ENCODE assay signal across 18 cellular contexts in genomic region chr7:133529861-133530260, GRCh38.
DNase-seq lines count a peak whose midpoint lies in the region; ATAC-seq and TF ChIP-seq lines count a peak whose summit lies in the region.
"Had no signal": no experiment of that assay in that cellular context is flagged by ENCODE, and none has a peak within 500 bp of the region (broad histone marks: within the 10 kb centered on the region; RNA-seq: fewer than 3 reads in every experiment).

No MANE protein-coding gene starts in this region.

- no peaks in the 10 kb centered on the region for H3K9me2 ChIP-seq in Karpas-422 (replicated peaks; ENCODE audit: insufficient read depth, low read length)

- H3K4me2 ChIP-seq in Karpas-422 (ENCODE audit: low read depth, low read length, poor library complexity, severe bottlenecking), result no peak overlapping the region

- TF ChIP-seq CTCF in Panc1 (IDR thresholded peaks at IDR 0.05), result peak; percentile 13; the same call in 1 of the 2 replicates

- peaks cover 9% of the 10 kb centered on the region for H4K20me1 ChIP-seq in Karpas-422 (ENCODE audit: insufficient read depth, low read depth, low read length)

- no peak overlapping the region for H3K27ac ChIP-seq in Panc1 (ENCODE audit: low read length)
- no peak overlapping the region for H3K27ac ChIP-seq in Karpas-422 (ENCODE audit: low read length)
- H3K27ac ChIP-seq: breast epithelium, epithelial cell of prostate, parathyroid adenoma, uterus had no signal

- H3K27me3 ChIP-seq in Panc1 (ENCODE audit: control insufficient read depth, insufficient read depth, low read length) (no peaks in the 10 kb centered on the region), Karpas-422 (ENCODE audit: low read length) (no peaks in the 10 kb centered on the region)
- H3K27me3 ChIP-seq: breast epithelium, uterus had no signal

- H3K36me3 ChIP-seq in Panc1 (ENCODE audit: control insufficient read depth, insufficient read depth, low read length) (no peaks in the 10 kb centered on the region), Karpas-422 (ENCODE audit: insufficient read depth, low read length) (no peaks in the 10 kb centered on the region)
- H3K36me3 ChIP-seq: breast epithelium, uterus had no signal

- H3K9ac ChIP-seq in Karpas-422 (ENCODE audit: low read length), result no peak overlapping the region
- H3K9ac ChIP-seq: parathyroid adenoma had no signal

- peak; percentile 53 for ATAC-seq in Right ventricle myocardium superior (ENCODE audit: poor library complexity)
- ATAC-seq in Right ventricle myocardium inferior, result no peak
- ATAC-seq in Panc1, result no peak
- no peak for ATAC-seq in HG02852 (IDR thresholded peaks at IDR 0.05; ENCODE audit: unreplicated experiment)
- ATAC-seq in GM21528 (IDR thresholded peaks at IDR 0.05; ENCODE audit: low FRiP score, unreplicated experiment), result no peak
- ATAC-seq: left colon had no signal

- H3K4me1 ChIP-seq in Panc1 (ENCODE audit: control insufficient read depth, insufficient read depth, low read length) (no peaks in the 10 kb centered on the region), Karpas-422 (ENCODE audit: low read length) (no peaks in the 10 kb centered on the region)
- H3K4me1 ChIP-seq: breast epithelium, Caco-2, parathyroid adenoma, uterus had no signal

- H3K9me3 ChIP-seq in Panc1 (ENCODE audit: control insufficient read depth, insufficient read depth, low read depth, low read length) (no peaks in the 10 kb centered on the region), Karpas-422 (ENCODE audit: low read length) (no peaks in the 10 kb centered on the region)
- H3K9me3 ChIP-seq: breast epithelium, Caco-2, uterus had no signal

- H3K79me2 ChIP-seq in Karpas-422 (ENCODE audit: low read length), result no peaks in the 10 kb centered on the region
- H3K79me2 ChIP-seq: parathyroid adenoma had no signal

- POLR2A ChIA-PET in Panc1 (lab: Charles Lee), result no interaction called here

- DNase-seq in Right ventricle myocardium superior (no peak), Right ventricle myocardium inferior (ENCODE audit: missing footprints) (no peak), NCI-H1694 (lab: John Stamatoyannopoulos, UW) (peak; percentile 28), Panc1 (ENCODE audit: low read depth, low spot score) (no peak), Karpas-422 (no peak), C1 segment of cervical spinal cord (lab: John Stamatoyannopoulos, UW) (no peak)
- DNase-seq: Caco-2; dermis blood vessel endothelial cell; left colon; NCI-H1048; stimulated activated CD4-positive, alpha-beta T cell treated with anti-CD3 and anti-CD28 coated beads, Interleukin-2, amount 100 ng/mL, for 48 hours; T-helper 2 cell; uterus had no signal

- CTCF ChIA-PET in Panc1 (lab: Charles Lee), result no interaction called here

- BruUV-seq in Panc1 (replicated peaks; lab: Mats Ljungman, UMichigan), result no TSS peak

- intact Hi-C loops in Right ventricle myocardium superior (cut with DNase I) (no loop called here), Right ventricle myocardium inferior (cut with DNase I) (no loop called here), Panc1 (cut with micrococcal nuclease; ENCODE audit: unreplicated experiment) (no loop called here)

- no peak overlapping the region for H3K4me3 ChIP-seq in Panc1 (ENCODE audit: low read depth in 2 of 2, low read length in 2 of 2)
- no peak overlapping the region for H3K4me3 ChIP-seq in Karpas-422 (ENCODE audit: low read length)
- H3K4me3 ChIP-seq: breast epithelium, uterus had no signal

- H2AFZ ChIP-seq in Karpas-422 (ENCODE audit: low read length), result no peak overlapping the region
- H2AFZ ChIP-seq: parathyroid adenoma had no signal

- in situ Hi-C loops in Panc1 (cut with HindIII; ENCODE audit: low pct_unique_long_range_greater_than_20kb, low sequenced_read_pairs), result no loop called here
